ENCODE assay signal across 9 cellular contexts in the genomic region with DNA sequence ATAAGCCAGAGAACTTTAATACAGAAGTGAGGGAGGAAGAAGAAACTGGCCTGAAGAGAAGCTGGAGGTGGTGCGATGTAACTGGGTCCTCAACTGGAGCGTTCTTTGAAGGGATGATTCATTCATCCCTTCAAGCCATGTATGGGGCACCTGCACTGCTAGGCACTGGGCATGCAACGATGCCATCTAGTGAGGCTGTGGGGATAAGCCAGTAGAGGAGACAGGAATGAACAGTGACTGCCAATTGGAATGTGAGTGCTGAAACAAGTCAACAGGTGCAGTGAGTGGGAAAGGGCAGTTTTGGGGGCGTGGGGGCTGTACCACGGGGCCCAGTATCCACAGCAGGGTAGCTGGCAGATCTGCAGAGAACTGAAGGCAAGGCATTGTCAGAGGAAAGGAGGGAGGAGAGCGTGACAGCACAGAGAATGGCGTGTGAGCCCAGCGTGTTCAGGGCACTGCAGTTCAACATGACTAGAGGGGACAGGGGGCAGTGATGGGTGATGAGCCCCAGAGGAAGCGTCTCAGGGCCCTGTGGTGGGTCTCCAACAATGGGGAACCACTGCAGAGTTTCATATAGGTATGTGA. TPM values are rescaled to one million over a fixed set of nuclear protein-coding genes. Genes with fewer than 3 reads are reported as not detected.
DNase-seq lines count a peak whose midpoint lies in the region; ATAC-seq and TF ChIP-seq lines count a peak whose summit lies in the region.
"Had no signal": no experiment of that assay in that cellular context is flagged by ENCODE, and none has a peak within 500 bp of the region (broad histone marks: within the 10 kb centered on the region; RNA-seq: fewer than 3 reads in every experiment).

No MANE protein-coding gene starts in this region.

- no peak overlapping the region for H3K9ac ChIP-seq in OCI-LY3 (ENCODE audit: low read length)

- no peak overlapping the region; the same call in 1 of the 2 replicates for H3K4me2 ChIP-seq in OCI-LY3 (ENCODE audit: low read length)

- H3K4me1 ChIP-seq in OCI-LY3 (ENCODE audit: low read length): peaks cover 11% of the 10 kb centered on the region

- H4K20me1 ChIP-seq in OCI-LY3 (ENCODE audit: insufficient read depth, low read length): no peaks in the 10 kb centered on the region

- no peaks in the 10 kb centered on the region for H3K9me3 Mint-ChIP-seq in stimulated activated naive B cell treated with anti-CD40 and anti-IgM and Interleukin-4, amounts not matched to agents 10 μg/mL and 1 μg/mL and 100 μg/mL, for 72 hours
- H3K9me3 Mint-ChIP-seq: central memory CD8-positive, alpha-beta T cell had no signal

- no peak overlapping the region for H3K27ac ChIP-seq in OCI-LY3 (ENCODE audit: low read length)

- H3K4me1 Mint-ChIP-seq in stimulated activated naive B cell treated with anti-CD40 and anti-IgM and Interleukin-4, amounts not matched to agents 10 μg/mL and 1 μg/mL and 100 μg/mL, for 72 hours: peaks cover 2 to 14% of the 10 kb centered on the region in 2 donors

- peak; percentile 15 to 32 for ATAC-seq in stimulated activated naive B cell treated with anti-CD40 and anti-IgM and Interleukin-4, amounts not matched to agents 10 μg/mL and 1 μg/mL and 100 μg/mL, for 72 hours (replicated peaks)
- no peak for ATAC-seq in HG02852 (IDR thresholded peaks at IDR 0.05; ENCODE audit: unreplicated experiment)
- ATAC-seq in HG02870 (IDR thresholded peaks at IDR 0.05; ENCODE audit: unreplicated experiment): no peak

- H3K4me3 Mint-ChIP-seq in stimulated activated naive B cell treated with anti-CD40 and anti-IgM and Interleukin-4, amounts not matched to agents 10 μg/mL and 1 μg/mL and 100 μg/mL, for 72 hours: no peak overlapping the region
- H3K4me3 Mint-ChIP-seq: central memory CD8-positive, alpha-beta T cell had no signal

- H3K27me3 Mint-ChIP-seq in stimulated activated naive B cell treated with anti-CD40 and anti-IgM and Interleukin-4, amounts not matched to agents 10 μg/mL and 1 μg/mL and 100 μg/mL, for 72 hours: peaks cover 0 to 4% of the 10 kb centered on the region in 2 donors
- H3K27me3 Mint-ChIP-seq: central memory CD8-positive, alpha-beta T cell had no signal

- no peaks in the 10 kb centered on the region for H3K27me3 ChIP-seq in OCI-LY3 (ENCODE audit: low read depth, low read length)

- peaks cover 12% of the 10 kb centered on the region for H3K79me2 ChIP-seq in OCI-LY3 (ENCODE audit: low read length)

- DNase-seq in AG08395 (ENCODE audit: low spot score) (peak; percentile 27), epithelial cell of proximal tubule (ENCODE audit: low read depth) (no peak), NCI-H2081 treated with DMSO at 0.1 percent for 48 hours (lab: John Stamatoyannopoulos, UW) (no peak)
- DNase-seq in stimulated activated naive B cell treated with anti-CD40 and anti-IgM and Interleukin-4, amounts not matched to agents 10 μg/mL and 1 μg/mL and 100 μg/mL, for 72 hours: no peak

- no peaks in the 10 kb centered on the region for H3K9me3 ChIP-seq in OCI-LY3 (ENCODE audit: insufficient read depth, low read length)

- H3K27ac Mint-ChIP-seq in stimulated activated naive B cell treated with anti-CD40 and anti-IgM and Interleukin-4, amounts not matched to agents 10 μg/mL and 1 μg/mL and 100 μg/mL, for 72 hours: no peak overlapping the region

- H2AFZ ChIP-seq in OCI-LY3 (ENCODE audit: low read depth, low read length): no peak overlapping the region

- H3K36me3 Mint-ChIP-seq in stimulated activated naive B cell treated with anti-CD40 and anti-IgM and Interleukin-4, amounts not matched to agents 10 μg/mL and 1 μg/mL and 100 μg/mL, for 72 hours: no peaks in the 10 kb centered on the region

- TF ChIP-seq CTCF in GM12874 (IDR thresholded peaks at IDR 0.05; ENCODE audit: insufficient read depth, low read depth, low read length) (peak; percentile 12; the same call in 1 of the 2 replicates), OCI-LY3 (IDR thresholded peaks at IDR 0.05; ENCODE audit: low read depth, low read length) (peak; percentile 60), epithelial cell of proximal tubule (conservative IDR thresholded peaks at IDR 0.05; ENCODE audit: low read depth, low read length) (peak; percentile 78)

- no peak overlapping the region for H3K4me3 ChIP-seq in OCI-LY3 (ENCODE audit: low read length)
- no peak overlapping the region for H3K4me3 ChIP-seq in epithelial cell of proximal tubule (ENCODE audit: low read depth, low read length)

- no peaks in the 10 kb centered on the region for H3K36me3 ChIP-seq in OCI-LY3 (replicated peaks; ENCODE audit: low read depth, low read length)

RNA-seq across cellular contexts. Expression of a gene that starts 3.8 kb away (rescaled TPM):
- total RNA-seq in epithelial cell of proximal tubule: 71.5 and 87.9 TPM in 2 replicates

RNA-seq across cellular contexts. Expression of a gene that starts 42.2 kb away (rescaled TPM):
- total RNA-seq in epithelial cell of proximal tubule: 617 and 781 TPM in 2 replicates

Comparison
In these comparisons a context has a peak if more than half of its experiments do, and no peak if none do; other contexts are left out.
1. CTCF ChIP-seq: peak in every context shown above with its lines; median percentile 78 in epithelial cell of proximal tubule; 60 in OCI-LY3; 12 in GM12874.
2. ATAC-seq: peak in stimulated activated naive B cell treated with anti-CD40 and anti-IgM and Interleukin-4, amounts not matched to agents 10 μg/mL and 1 μg/mL and 100 μg/mL, for 72 hours (2 of 2); none in HG02852 (single experiment) and HG02870 (single experiment).